In the genomic region with DNA sequence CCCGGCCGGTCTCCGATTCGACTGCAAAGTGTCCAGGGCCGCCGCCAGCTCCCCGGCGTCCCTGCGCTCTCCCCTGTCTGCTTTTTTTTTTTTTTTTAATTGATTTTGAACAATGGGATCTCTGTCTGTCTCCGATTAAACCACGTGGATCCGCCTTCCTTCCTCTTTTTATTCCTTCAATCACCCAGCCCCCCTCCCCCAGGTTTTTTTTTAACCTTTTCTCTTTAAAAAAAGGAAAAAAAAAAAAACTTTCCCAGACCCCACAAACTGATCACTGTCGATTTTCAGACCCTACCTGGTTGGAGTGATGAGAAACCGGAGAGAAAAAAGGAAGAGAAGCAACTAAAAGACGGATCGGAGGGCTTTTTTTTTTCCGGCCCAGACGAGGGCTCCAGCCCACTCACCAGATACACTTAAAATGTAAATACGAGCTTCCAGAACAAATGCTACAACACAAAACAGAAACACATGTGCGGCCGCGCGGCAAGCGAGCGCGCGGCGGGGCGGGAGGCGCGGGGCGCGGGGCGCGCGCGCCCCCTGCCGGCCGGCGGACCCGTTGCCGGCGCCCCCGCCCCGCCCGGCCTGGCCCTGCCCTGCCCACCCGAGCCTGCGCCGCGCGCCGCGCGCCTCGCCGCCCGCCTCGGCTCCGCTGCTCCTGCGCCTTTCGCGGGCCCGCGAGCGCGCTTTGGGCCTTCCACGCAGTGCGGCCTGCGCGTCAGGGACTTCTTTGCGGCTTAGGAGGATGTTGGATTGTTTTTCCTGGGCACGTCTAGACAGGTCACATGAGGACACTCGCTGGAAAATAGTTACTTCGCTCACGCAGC, we compare ENCODE assay signal across 1 cellular context.
A peak's percentile ranks its signal among the peaks of the same experiment; 100 is the strongest.
TF ChIP-seq lines count a peak whose summit lies in the region.

A gene (minus strand): TSS at position 428 of the 824 bp plus-strand sequence. CDS start 1,163 bp downstream, outside the sequence.

TF ChIP-seq in K562, 482 proteins besides CTCF, POLR2A, EP300 and RAD21 (continued from another document and continues in another):
- TF ChIP-seq, protein P1, sequence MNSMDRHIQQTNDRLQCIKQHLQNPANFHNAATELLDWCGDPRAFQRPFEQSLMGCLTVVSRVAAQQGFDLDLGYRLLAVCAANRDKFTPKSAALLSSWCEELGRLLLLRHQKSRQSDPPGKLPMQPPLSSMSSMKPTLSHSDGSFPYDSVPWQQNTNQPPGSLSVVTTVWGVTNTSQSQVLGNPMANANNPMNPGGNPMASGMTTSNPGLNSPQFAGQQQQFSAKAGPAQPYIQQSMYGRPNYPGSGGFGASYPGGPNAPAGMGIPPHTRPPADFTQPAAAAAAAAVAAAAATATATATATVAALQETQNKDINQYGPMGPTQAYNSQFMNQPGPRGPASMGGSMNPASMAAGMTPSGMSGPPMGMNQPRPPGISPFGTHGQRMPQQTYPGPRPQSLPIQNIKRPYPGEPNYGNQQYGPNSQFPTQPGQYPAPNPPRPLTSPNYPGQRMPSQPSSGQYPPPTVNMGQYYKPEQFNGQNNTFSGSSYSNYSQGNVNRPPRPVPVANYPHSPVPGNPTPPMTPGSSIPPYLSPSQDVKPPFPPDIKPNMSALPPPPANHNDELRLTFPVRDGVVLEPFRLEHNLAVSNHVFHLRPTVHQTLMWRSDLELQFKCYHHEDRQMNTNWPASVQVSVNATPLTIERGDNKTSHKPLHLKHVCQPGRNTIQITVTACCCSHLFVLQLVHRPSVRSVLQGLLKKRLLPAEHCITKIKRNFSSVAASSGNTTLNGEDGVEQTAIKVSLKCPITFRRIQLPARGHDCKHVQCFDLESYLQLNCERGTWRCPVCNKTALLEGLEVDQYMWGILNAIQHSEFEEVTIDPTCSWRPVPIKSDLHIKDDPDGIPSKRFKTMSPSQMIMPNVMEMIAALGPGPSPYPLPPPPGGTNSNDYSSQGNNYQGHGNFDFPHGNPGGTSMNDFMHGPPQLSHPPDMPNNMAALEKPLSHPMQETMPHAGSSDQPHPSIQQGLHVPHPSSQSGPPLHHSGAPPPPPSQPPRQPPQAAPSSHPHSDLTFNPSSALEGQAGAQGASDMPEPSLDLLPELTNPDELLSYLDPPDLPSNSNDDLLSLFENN (IDR thresholded peaks at IDR 0.05; ENCODE audit: low read depth in 2 of 2, low read length in 2 of 2) = no peak
- TF ChIP-seq GABPB1 (CRISPR knock-in tag; IDR thresholded peaks at IDR 0.05) = no peak; the same call in 1 of the 2 replicates
- TF ChIP-seq, protein P2, sequence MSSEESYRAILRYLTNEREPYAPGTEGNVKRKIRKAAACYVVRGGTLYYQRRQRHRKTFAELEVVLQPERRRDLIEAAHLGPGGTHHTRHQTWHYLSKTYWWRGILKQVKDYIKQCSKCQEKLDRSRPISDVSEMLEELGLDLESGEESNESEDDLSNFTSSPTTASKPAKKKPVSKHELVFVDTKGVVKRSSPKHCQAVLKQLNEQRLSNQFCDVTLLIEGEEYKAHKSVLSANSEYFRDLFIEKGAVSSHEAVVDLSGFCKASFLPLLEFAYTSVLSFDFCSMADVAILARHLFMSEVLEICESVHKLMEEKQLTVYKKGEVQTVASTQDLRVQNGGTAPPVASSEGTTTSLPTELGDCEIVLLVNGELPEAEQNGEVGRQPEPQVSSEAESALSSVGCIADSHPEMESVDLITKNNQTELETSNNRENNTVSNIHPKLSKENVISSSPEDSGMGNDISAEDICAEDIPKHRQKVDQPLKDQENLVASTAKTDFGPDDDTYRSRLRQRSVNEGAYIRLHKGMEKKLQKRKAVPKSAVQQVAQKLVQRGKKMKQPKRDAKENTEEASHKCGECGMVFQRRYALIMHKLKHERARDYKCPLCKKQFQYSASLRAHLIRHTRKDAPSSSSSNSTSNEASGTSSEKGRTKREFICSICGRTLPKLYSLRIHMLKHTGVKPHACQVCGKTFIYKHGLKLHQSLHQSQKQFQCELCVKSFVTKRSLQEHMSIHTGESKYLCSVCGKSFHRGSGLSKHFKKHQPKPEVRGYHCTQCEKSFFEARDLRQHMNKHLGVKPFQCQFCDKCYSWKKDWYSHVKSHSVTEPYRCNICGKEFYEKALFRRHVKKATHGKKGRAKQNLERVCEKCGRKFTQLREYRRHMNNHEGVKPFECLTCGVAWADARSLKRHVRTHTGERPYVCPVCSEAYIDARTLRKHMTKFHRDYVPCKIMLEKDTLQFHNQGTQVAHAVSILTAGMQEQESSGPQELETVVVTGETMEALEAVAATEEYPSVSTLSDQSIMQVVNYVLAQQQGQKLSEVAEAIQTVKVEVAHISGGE (CRISPR knock-in tag; IDR thresholded peaks at IDR 0.05) = peak in 1 of 3 experiments; percentile 63; a peak in 1 of 6 replicates
- TF ChIP-seq ZNF239 (CRISPR knock-in tag; IDR thresholded peaks at IDR 0.05) = no peak
- TF ChIP-seq, protein P3, sequence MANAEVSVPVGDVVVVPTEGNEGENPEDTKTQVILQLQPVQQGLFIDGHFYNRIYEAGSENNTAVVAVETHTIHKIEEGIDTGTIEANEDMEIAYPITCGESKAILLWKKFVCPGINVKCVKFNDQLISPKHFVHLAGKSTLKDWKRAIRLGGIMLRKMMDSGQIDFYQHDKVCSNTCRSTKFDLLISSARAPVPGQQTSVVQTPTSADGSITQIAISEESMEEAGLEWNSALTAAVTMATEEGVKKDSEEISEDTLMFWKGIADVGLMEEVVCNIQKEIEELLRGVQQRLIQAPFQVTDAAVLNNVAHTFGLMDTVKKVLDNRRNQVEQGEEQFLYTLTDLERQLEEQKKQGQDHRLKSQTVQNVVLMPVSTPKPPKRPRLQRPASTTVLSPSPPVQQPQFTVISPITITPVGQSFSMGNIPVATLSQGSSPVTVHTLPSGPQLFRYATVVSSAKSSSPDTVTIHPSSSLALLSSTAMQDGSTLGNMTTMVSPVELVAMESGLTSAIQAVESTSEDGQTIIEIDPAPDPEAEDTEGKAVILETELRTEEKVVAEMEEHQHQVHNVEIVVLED (CRISPR knock-in tag; IDR thresholded peaks at IDR 0.05) = peak; percentile 60
- TF ChIP-seq U2AF2 (optimal IDR thresholded peaks at IDR 0.05; ENCODE audit: low read depth, low read length) = no peak
- TF ChIP-seq GTF2F1 (IDR thresholded peaks at IDR 0.05; ENCODE audit: low read depth, low read length) = no peak
- TF ChIP-seq, protein P4, sequence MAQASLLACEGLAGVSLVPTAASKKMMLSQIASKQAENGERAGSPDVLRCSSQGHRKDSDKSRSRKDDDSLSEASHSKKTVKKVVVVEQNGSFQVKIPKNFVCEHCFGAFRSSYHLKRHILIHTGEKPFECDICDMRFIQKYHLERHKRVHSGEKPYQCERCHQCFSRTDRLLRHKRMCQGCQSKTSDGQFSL (CRISPR knock-in tag; IDR thresholded peaks at IDR 0.05) = no peak
- TF ChIP-seq, protein P4 (tag; IDR thresholded peaks at IDR 0.05) = no peak
- TF ChIP-seq HCFC1 (IDR thresholded peaks at IDR 0.05; ENCODE audit: low read depth, low read length) = 0 out of 2 replicates have a peak, but pooled peaks have one; percentile 34
- TF ChIP-seq POLR2AphosphoS5 (IDR thresholded peaks at IDR 0.05; ENCODE audit: control insufficient read depth, insufficient read depth, low read depth, low read length) = peak; percentile 77
- TF ChIP-seq, protein P5, sequence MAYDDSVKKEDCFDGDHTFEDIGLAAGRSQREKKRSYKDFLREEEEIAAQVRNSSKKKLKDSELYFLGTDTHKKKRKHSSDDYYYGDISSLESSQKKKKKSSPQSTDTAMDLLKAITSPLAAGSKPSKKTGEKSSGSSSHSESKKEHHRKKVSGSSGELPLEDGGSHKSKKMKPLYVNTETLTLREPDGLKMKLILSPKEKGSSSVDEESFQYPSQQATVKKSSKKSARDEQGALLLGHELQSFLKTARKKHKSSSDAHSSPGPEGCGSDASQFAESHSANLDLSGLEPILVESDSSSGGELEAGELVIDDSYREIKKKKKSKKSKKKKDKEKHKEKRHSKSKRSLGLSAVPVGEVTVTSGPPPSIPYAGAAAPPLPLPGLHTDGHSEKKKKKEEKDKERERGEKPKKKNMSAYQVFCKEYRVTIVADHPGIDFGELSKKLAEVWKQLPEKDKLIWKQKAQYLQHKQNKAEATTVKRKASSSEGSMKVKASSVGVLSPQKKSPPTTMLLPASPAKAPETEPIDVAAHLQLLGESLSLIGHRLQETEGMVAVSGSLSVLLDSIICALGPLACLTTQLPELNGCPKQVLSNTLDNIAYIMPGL (CRISPR knock-in tag; IDR thresholded peaks at IDR 0.05) = no peak
- TF ChIP-seq SIN3A (IDR thresholded peaks at IDR 0.05; ENCODE audit: borderline replicate concordance in 2 of 2, control insufficient read depth in 1 of 2, low read depth in 2 of 2, low read length in 2 of 2) = peak in 1 of 2 experiments; percentile 93; a peak in 3 of 4 replicates
- TF ChIP-seq HLTF (IDR thresholded peaks at IDR 0.05) = 0 out of 2 replicates have a peak, but pooled peaks have one; percentile 19
- no peak for TF ChIP-seq TFAM (CRISPR knock-in tag; conservative IDR thresholded peaks at IDR 0.05)
- TF ChIP-seq, protein P6, sequence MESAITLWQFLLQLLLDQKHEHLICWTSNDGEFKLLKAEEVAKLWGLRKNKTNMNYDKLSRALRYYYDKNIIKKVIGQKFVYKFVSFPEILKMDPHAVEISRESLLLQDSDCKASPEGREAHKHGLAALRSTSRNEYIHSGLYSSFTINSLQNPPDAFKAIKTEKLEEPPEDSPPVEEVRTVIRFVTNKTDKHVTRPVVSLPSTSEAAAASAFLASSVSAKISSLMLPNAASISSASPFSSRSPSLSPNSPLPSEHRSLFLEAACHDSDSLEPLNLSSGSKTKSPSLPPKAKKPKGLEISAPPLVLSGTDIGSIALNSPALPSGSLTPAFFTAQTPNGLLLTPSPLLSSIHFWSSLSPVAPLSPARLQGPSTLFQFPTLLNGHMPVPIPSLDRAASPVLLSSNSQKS (CRISPR knock-in tag; IDR thresholded peaks at IDR 0.05) = no peak
- TF ChIP-seq, protein P7, sequence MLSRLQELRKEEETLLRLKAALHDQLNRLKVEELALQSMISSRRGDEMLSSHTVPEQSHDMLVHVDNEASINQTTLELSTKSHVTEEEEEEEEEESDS (CRISPR knock-in tag; IDR thresholded peaks at IDR 0.05) = no peak
- TF ChIP-seq BRF1 (IDR thresholded peaks at IDR 0.05; ENCODE audit: borderline replicate concordance, extremely low read depth, insufficient read length) = no peak
- no peak for TF ChIP-seq HNRNPUL1 (IDR thresholded peaks at IDR 0.05; ENCODE audit: low read length)
- peak; percentile 92 for TF ChIP-seq RB1 (IDR thresholded peaks at IDR 0.05; ENCODE audit: low read depth)
- peak in 1 of 2 experiments; percentile 67; a peak in 1 of 4 replicates for TF ChIP-seq ARNT (IDR thresholded peaks at IDR 0.05)
- TF ChIP-seq HNRNPH1 (optimal IDR thresholded peaks at IDR 0.05; ENCODE audit: low read depth, low read length) = no peak
- TF ChIP-seq PCBP1 (IDR thresholded peaks at IDR 0.05; ENCODE audit: low read depth, low read length, poor library complexity, severe bottlenecking) = no peak
- TF ChIP-seq, protein P8, sequence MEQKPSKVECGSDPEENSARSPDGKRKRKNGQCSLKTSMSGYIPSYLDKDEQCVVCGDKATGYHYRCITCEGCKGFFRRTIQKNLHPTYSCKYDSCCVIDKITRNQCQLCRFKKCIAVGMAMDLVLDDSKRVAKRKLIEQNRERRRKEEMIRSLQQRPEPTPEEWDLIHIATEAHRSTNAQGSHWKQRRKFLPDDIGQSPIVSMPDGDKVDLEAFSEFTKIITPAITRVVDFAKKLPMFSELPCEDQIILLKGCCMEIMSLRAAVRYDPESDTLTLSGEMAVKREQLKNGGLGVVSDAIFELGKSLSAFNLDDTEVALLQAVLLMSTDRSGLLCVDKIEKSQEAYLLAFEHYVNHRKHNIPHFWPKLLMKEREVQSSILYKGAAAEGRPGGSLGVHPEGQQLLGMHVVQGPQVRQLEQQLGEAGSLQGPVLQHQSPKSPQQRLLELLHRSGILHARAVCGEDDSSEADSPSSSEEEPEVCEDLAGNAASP (IDR thresholded peaks at IDR 0.05) = peak; percentile 67
- TF ChIP-seq TOE1 (IDR thresholded peaks at IDR 0.05; ENCODE audit: borderline replicate concordance) = no peak
- TF ChIP-seq TOE1 (CRISPR knock-in tag; IDR thresholded peaks at IDR 0.05; ENCODE audit: borderline replicate concordance, low read depth) = no peak
- TF ChIP-seq, protein P9, sequence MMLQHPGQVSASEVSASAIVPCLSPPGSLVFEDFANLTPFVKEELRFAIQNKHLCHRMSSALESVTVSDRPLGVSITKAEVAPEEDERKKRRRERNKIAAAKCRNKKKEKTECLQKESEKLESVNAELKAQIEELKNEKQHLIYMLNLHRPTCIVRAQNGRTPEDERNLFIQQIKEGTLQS (IDR thresholded peaks at IDR 0.05) = no peak
- TF ChIP-seq, protein P9 (CRISPR knock-in tag; conservative IDR thresholded peaks at IDR 0.05) = no peak
- no peak for TF ChIP-seq BCL6 (CRISPR knock-in tag; IDR thresholded peaks at IDR 0.05)
- TF ChIP-seq POLR2B (IDR thresholded peaks at IDR 0.05; ENCODE audit: low read depth, partially characterized antibody) = peak; percentile 71
- no peak for TF ChIP-seq ZNF408 (CRISPR knock-in tag; IDR thresholded peaks at IDR 0.05; ENCODE audit: low read depth)
- no peak for TF ChIP-seq ZNF12 (CRISPR knock-in tag; IDR thresholded peaks at IDR 0.05)
- no peak for TF ChIP-seq RBM15 (IDR thresholded peaks at IDR 0.05; ENCODE audit: insufficient read depth, low read length)
- no peak for TF ChIP-seq NR2C1 (IDR thresholded peaks at IDR 0.05)
- TF ChIP-seq NR2C1 (tag; IDR thresholded peaks at IDR 0.05) = no peak
- no peak for TF ChIP-seq MAFG (tag; conservative IDR thresholded peaks at IDR 0.05)
- no peak for TF ChIP-seq MAFF (IDR thresholded peaks at IDR 0.05; ENCODE audit: low read length)
- no peak for TF ChIP-seq ZNF124 (CRISPR knock-in tag; IDR thresholded peaks at IDR 0.05)
- TF ChIP-seq PPARD (CRISPR knock-in tag; IDR thresholded peaks at IDR 0.05) = no peak
- TF ChIP-seq, protein P10, sequence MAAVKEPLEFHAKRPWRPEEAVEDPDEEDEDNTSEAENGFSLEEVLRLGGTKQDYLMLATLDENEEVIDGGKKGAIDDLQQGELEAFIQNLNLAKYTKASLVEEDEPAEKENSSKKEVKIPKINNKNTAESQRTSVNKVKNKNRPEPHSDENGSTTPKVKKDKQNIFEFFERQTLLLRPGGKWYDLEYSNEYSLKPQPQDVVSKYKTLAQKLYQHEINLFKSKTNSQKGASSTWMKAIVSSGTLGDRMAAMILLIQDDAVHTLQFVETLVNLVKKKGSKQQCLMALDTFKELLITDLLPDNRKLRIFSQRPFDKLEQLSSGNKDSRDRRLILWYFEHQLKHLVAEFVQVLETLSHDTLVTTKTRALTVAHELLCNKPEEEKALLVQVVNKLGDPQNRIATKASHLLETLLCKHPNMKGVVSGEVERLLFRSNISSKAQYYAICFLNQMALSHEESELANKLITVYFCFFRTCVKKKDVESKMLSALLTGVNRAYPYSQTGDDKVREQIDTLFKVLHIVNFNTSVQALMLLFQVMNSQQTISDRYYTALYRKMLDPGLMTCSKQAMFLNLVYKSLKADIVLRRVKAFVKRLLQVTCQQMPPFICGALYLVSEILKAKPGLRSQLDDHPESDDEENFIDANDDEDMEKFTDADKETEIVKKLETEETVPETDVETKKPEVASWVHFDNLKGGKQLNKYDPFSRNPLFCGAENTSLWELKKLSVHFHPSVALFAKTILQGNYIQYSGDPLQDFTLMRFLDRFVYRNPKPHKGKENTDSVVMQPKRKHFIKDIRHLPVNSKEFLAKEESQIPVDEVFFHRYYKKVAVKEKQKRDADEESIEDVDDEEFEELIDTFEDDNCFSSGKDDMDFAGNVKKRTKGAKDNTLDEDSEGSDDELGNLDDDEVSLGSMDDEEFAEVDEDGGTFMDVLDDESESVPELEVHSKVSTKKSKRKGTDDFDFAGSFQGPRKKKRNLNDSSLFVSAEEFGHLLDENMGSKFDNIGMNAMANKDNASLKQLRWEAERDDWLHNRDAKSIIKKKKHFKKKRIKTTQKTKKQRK (IDR thresholded peaks at IDR 0.05; ENCODE audit: borderline replicate concordance, low read depth, low read length) = no peak
